ENCODE assay signal across 2 cellular contexts in the genomic region with DNA sequence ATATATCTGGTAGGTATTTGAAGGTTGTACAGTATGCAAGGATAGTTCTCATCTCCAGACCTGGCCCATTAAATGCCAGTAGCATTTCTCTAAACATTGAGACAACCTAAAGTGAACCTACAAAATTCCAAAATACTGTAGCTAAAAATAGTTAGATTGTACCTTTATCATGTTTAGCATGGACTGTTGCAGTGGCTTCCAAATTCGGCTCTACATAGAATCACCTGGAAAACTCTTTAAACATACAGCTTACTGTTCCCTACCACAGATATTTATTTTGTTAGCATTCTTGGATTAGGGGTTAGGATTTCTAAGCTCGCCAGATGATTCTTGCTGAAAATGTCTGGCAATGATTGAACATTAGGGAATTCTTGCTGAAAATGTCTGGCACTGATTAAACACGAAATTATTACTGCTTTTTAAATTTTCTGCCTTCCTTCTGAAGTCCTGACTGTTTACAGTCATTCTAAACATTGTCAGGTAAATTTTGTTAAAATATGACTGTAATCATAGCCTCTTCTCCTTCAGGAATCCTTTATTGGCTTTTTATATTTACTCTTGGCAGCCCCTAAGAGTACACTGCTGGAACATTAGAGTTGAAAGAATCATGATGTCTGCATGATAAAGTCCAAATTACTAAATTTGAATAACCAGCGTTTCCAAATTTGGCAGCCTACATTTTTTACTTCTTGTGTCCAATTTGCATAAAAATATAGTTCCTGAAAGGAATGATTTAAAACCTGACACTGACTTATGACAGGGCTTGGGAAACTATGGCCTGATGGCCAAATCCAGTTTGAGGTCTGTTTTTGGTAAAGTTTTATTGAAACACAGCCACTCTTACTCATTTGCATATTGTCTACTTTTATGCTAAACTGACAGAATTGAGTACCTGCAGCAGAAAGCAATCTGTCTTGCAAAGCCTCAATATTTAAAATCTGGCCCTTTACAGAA.
A peak's percentile ranks its signal among the peaks of the same experiment; 100 is the strongest.
TF ChIP-seq lines count a peak whose summit lies in the region.

No MANE protein-coding gene starts in this region.

TF ChIP-seq in GM12891, 5 proteins besides CTCF, POLR2A, EP300 and RAD21:
- no peak for TF ChIP-seq POLR2AphosphoS5 (IDR thresholded peaks at IDR 0.05; ENCODE audit: low read depth, low read length)

TF ChIP-seq in GM12878, 131 proteins besides CTCF, POLR2A, EP300 and RAD21:
- no peak for TF ChIP-seq RB1 (IDR thresholded peaks at IDR 0.05; ENCODE audit: borderline replicate concordance)
- TF ChIP-seq, protein P1, sequence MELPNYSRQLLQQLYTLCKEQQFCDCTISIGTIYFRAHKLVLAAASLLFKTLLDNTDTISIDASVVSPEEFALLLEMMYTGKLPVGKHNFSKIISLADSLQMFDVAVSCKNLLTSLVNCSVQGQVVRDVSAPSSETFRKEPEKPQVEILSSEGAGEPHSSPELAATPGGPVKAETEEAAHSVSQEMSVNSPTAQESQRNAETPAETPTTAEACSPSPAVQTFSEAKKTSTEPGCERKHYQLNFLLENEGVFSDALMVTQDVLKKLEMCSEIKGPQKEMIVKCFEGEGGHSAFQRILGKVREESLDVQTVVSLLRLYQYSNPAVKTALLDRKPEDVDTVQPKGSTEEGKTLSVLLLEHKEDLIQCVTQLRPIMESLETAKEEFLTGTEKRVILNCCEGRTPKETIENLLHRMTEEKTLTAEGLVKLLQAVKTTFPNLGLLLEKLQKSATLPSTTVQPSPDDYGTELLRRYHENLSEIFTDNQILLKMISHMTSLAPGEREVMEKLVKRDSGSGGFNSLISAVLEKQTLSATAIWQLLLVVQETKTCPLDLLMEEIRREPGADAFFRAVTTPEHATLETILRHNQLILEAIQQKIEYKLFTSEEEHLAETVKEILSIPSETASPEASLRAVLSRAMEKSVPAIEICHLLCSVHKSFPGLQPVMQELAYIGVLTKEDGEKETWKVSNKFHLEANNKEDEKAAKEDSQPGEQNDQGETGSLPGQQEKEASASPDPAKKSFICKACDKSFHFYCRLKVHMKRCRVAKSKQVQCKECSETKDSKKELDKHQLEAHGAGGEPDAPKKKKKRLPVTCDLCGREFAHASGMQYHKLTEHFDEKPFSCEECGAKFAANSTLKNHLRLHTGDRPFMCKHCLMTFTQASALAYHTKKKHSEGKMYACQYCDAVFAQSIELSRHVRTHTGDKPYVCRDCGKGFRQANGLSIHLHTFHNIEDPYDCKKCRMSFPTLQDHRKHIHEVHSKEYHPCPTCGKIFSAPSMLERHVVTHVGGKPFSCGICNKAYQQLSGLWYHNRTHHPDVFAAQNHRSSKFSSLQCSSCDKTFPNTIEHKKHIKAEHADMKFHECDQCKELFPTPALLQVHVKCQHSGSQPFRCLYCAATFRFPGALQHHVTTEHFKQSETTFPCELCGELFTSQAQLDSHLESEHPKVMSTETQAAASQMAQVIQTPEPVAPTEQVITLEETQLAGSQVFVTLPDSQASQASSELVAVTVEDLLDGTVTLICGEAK (IDR thresholded peaks at IDR 0.05; ENCODE audit: borderline replicate concordance) = peak; percentile 75
